In the genomic region with DNA sequence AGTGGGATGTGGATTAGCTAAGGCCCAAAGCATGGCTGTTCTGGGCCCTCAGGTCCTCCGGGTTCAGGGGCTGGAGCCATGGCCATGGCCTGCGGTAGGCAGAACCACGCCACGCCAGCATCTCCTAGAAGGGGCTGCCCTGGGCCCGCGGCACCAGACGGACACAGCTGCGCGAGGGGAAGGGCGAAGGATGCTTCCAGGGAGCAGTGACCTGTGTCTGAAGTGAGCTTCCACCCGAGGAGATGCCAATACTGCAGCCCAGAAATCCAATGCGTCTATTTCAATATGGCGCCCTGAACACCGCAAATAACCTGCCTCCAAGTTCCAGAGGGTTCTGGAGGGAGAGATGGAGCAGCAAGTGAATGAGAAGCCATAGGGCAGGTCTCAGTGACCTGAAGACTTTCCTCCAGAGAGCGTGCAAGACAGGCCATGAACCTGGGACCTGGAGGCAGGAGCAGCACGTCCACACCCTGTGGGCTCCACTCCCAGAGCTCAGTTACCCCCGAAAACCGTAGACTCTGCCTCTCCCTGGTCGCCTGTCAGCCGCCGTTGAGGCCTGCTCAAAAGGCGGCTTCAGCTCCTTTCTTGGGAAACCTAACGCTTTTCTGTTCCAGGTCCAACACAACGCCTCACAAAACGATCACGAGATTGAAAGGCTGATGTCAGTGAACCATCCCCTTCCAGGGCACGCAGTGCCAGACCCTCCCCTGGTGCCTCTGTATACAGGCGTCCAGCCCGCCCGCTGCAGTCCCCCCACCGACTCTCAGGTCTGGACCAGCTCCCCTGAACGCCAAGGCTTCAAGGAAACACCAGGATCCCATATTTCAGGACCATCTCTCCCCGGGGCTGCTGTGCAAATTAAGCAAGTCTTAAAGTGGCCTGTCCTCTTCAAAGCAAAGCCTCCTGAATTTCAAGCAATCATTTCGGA, we compare ENCODE assay signal across 1 cellular context.
TF ChIP-seq lines count a peak whose summit lies in the region.

No MANE protein-coding gene starts in this region.

TF ChIP-seq in HepG2, 621 proteins besides CTCF, POLR2A, EP300 and RAD21:
- no peak for TF ChIP-seq ZBTB3 (CRISPR knock-in tag; IDR thresholded peaks at IDR 0.05; ENCODE audit: borderline replicate concordance, low read depth)
- TF ChIP-seq ZNF761 (CRISPR knock-in tag; conservative IDR thresholded peaks at IDR 0.05) = no peak
- TF ChIP-seq ZNF124 (CRISPR knock-in tag; IDR thresholded peaks at IDR 0.05) = no peak
- TF ChIP-seq MLLT10 (CRISPR knock-in tag; IDR thresholded peaks at IDR 0.05) = no peak
- no peak for TF ChIP-seq RFXANK (CRISPR knock-in tag; IDR thresholded peaks at IDR 0.05)
- TF ChIP-seq IKZF1 (IDR thresholded peaks at IDR 0.05) = no peak
- no peak for TF ChIP-seq HNRNPH1 (optimal IDR thresholded peaks at IDR 0.05; ENCODE audit: low read depth, low read length)
- no peak for TF ChIP-seq ZNF644 (CRISPR knock-in tag; IDR thresholded peaks at IDR 0.05; ENCODE audit: low read depth)
- no peak for TF ChIP-seq NFIC (IDR thresholded peaks at IDR 0.05; ENCODE audit: low read length)
- TF ChIP-seq HOXA9 (CRISPR knock-in tag; IDR thresholded peaks at IDR 0.05; ENCODE audit: borderline replicate concordance) = no peak
- TF ChIP-seq NR3C1 (CRISPR knock-in tag; IDR thresholded peaks at IDR 0.05) = no peak
